12 cellular contexts compared by ENCODE assay signal in genomic region chr13:102487330-102487729, GRCh38.
"Had no signal": no experiment of that assay in that cellular context is flagged by ENCODE, and none has a peak within 500 bp of the region (broad histone marks: within the 10 kb centered on the region; RNA-seq: fewer than 3 reads in every experiment).

No MANE protein-coding gene starts in this region.

- DNase-seq: activated CD4-positive, alpha-beta T cell treated with anti-CD3 and anti-CD28 coated beads, Interleukin-2, amount 50 U/mL, for 1 hour; activated effector memory CD4-positive, alpha-beta T cell treated with Interleukin-2 at 50 U/mL for 16 hours; activated T-cell treated with anti-CD3 and anti-CD28 coated beads, Interleukin-2, amount 50 U/mL, for 24 hours; amniotic stem cell; glutamatergic neuron; mammary epithelial cell; right lobe of liver had no signal

- ATAC-seq: activated naive CD4-positive, alpha-beta T cell treated with anti-CD3 and anti-CD28 coated beads, Interleukin-2, amount 50 U/mL, for 72 hours; naive thymus-derived CD4-positive, alpha-beta T cell; right lobe of liver; stimulated activated effector memory CD8-positive, alpha-beta T cell treated with anti-CD3 and anti-CD28 coated beads, Interleukin-12 subunit alpha, Interleukin-12 subunit beta, amount 100 ng/mL, for 72 hours had no signal

- H3K4me3 ChIP-seq: right lobe of liver, tibial nerve, vagina had no signal

- H3K27me3 ChIP-seq: right lobe of liver, tibial nerve, vagina had no signal

- H3K9me3 ChIP-seq: right lobe of liver, vagina had no signal

- H3K27ac ChIP-seq: right lobe of liver, tibial nerve, vagina had no signal

- H3K4me1 ChIP-seq: right lobe of liver, tibial nerve, vagina had no signal

- H3K36me3 ChIP-seq: right lobe of liver, tibial nerve, vagina had no signal
